12 cellular contexts compared by ENCODE assay signal in the genomic region with DNA sequence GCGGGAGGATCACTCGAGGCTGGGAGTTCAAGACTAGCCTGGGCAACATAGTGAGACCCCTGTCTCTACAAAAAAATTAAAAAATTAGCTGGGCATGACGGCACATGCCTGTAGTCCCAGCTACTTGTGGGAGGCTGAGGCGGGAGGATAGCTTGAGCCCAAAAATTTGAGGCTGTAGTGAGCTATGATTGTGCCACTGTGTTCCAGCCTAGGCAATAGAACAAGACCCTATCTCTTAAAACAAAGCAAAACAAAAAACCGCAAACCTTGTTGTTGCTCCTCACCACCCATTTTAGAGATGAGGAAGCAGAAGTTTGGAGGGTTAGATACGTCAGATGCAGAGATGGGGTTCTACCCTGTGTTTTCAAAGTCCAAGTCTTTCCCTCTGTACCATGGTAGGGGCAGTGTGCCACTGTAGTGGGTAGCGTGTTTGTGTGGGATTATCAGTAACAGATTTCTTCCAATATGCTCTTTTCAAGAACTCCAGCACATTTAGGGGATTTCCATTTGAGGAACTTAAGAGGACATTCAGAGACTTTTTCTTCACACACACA.
DNase-seq lines count a peak whose midpoint lies in the region; ATAC-seq and TF ChIP-seq lines count a peak whose summit lies in the region.
"Had no signal": no experiment of that assay in that cellular context is flagged by ENCODE, and none has a peak within 500 bp of the region (broad histone marks: within the 10 kb centered on the region; RNA-seq: fewer than 3 reads in every experiment).

No MANE protein-coding gene starts in this region.

- H3K27ac ChIP-seq in Peyer's patch = peak overlapping the region; percentile 29 to 52 (median 44)
- H3K27ac ChIP-seq in heart left ventricle = peak overlapping the region in 3 of 12 donors; percentile 3 to 94 (median 46)
- peak overlapping the region; percentile 19 for H3K27ac ChIP-seq in thymus (ENCODE audit: low read depth)
- H3K27ac ChIP-seq: PC-9, VCaP had no signal

- peaks cover 3 to 13% of the 10 kb centered on the region in 2 donors for H3K36me3 Mint-ChIP-seq in activated T-cell treated with anti-CD3 and anti-CD28 coated beads, Interleukin-2, amount 50 U/mL, for 72 hours (ENCODE audit: insufficient read depth in 2 of 2)

- WGBS in heart left ventricle, 4 donors = 87 to 98% (median 95%) methylated on average over 7 of the region's 7 CpGs
- WGBS in thymus = 95% methylated on average over 7 of the region's 7 CpGs

- intact Hi-C loops in heart left ventricle (cut with DNase I) = no loop called here

- ATAC-seq in activated T-cell treated with anti-CD3 and anti-CD28 coated beads, Interleukin-2, amount 50 U/mL, for 72 hours (replicated peaks in 1 of 2) = no peak
- ATAC-seq in heart left ventricle (peak in 3 of 4 donors; percentile 22 to 62 (median 41)), GM18868 (IDR thresholded peaks at IDR 0.05; ENCODE audit: unreplicated experiment) (no peak), HG03196 (IDR thresholded peaks at IDR 0.05; ENCODE audit: unreplicated experiment) (no peak)

- no peak for TF ChIP-seq CTCF in Peyer's patch (IDR thresholded peaks at IDR 0.05)
- TF ChIP-seq CTCF in heart left ventricle (IDR thresholded peaks at IDR 0.05) = no peak

- H3K27ac Mint-ChIP-seq in activated T-cell treated with anti-CD3 and anti-CD28 coated beads, Interleukin-2, amount 50 U/mL, for 72 hours = no peak overlapping the region

- TF ChIP-seq POLR2A in Peyer's patch (IDR thresholded peaks at IDR 0.05) (no peak), heart left ventricle (IDR thresholded peaks at IDR 0.05) (no peak)

- H3K4me3 ChIP-seq in Peyer's patch (no peak overlapping the region), heart left ventricle (no peak overlapping the region), thymus (ENCODE audit: low read length) (no peak overlapping the region)
- H3K4me3 ChIP-seq: adrenal gland, PC-9 had no signal

- H3K9me3 ChIP-seq in Peyer's patch (no peaks in the 10 kb centered on the region), heart left ventricle (peaks cover 0 to 11% (median 0%) of the 10 kb centered on the region in 12 donors), thymus (ENCODE audit: control insufficient read depth) (peaks cover 2% of the 10 kb centered on the region)
- H3K9me3 ChIP-seq: adrenal gland had no signal

- H3K4me3 Mint-ChIP-seq in activated T-cell treated with anti-CD3 and anti-CD28 coated beads, Interleukin-2, amount 50 U/mL, for 72 hours = peak overlapping the region; percentile 29 to 44

- no peak for DNase-seq in activated T-cell treated with anti-CD3 and anti-CD28 coated beads, Interleukin-2, amount 50 U/mL, for 72 hours
- no peak for DNase-seq in activated T-cell treated with anti-CD3 and anti-CD28 coated beads for 4 hours
- DNase-seq in Peyer's patch = no peak
- DNase-seq in heart left ventricle = no peak
- DNase-seq in DMS 273 treated with DMSO at 0.1 percent for 48 hours (lab: John Stamatoyannopoulos, UW) = no peak
- DNase-seq: NCI-H1436 had no signal

- no peaks in the 10 kb centered on the region for H3K27me3 ChIP-seq in Peyer's patch
- no peaks in the 10 kb centered on the region for H3K27me3 ChIP-seq in heart left ventricle
- no peaks in the 10 kb centered on the region for H3K27me3 ChIP-seq in thymus (ENCODE audit: control insufficient read depth, insufficient read depth)
- H3K27me3 ChIP-seq: adrenal gland had no signal

- H3K9me3 Mint-ChIP-seq in activated T-cell treated with anti-CD3 and anti-CD28 coated beads, Interleukin-2, amount 50 U/mL, for 72 hours = peaks cover 4 to 6% of the 10 kb centered on the region in 2 donors

- H3K27me3 Mint-ChIP-seq in activated T-cell treated with anti-CD3 and anti-CD28 coated beads, Interleukin-2, amount 50 U/mL, for 72 hours (ENCODE audit: low read depth) = no peaks in the 10 kb centered on the region

- H3K4me1 ChIP-seq in Peyer's patch (peaks cover 0 to 12% (median 10%) of the 10 kb centered on the region in 4 donors), heart left ventricle (peaks cover 0 to 69% (median 7%) of the 10 kb centered on the region in 12 donors), thymus (ENCODE audit: control insufficient read depth, insufficient read depth, low read length) (peaks cover 19% of the 10 kb centered on the region)
- H3K4me1 ChIP-seq: adrenal gland had no signal

- no peaks in the 10 kb centered on the region for H3K36me3 ChIP-seq in Peyer's patch
- H3K36me3 ChIP-seq in heart left ventricle = no peaks in the 10 kb centered on the region
- peaks cover 5% of the 10 kb centered on the region for H3K36me3 ChIP-seq in thymus (ENCODE audit: control insufficient read depth, insufficient read depth)
- H3K36me3 ChIP-seq: adrenal gland had no signal

- peaks cover 31% of the 10 kb centered on the region for H3K4me1 Mint-ChIP-seq in activated T-cell treated with anti-CD3 and anti-CD28 coated beads, Interleukin-2, amount 50 U/mL, for 72 hours (ENCODE audit: low read depth)

Comparison
In these comparisons a context has a peak if more than half of its experiments do, and no peak if none do; other contexts are left out.
1. ATAC-seq: peak in heart left ventricle (3 of 4); none in activated T-cell treated with anti-CD3 and anti-CD28 coated beads, Interleukin-2, amount 50 U/mL, for 72 hours (0 of 2), GM18868 (single experiment) and HG03196 (single experiment).